18 cellular contexts compared by ENCODE assay signal in the genomic region with DNA sequence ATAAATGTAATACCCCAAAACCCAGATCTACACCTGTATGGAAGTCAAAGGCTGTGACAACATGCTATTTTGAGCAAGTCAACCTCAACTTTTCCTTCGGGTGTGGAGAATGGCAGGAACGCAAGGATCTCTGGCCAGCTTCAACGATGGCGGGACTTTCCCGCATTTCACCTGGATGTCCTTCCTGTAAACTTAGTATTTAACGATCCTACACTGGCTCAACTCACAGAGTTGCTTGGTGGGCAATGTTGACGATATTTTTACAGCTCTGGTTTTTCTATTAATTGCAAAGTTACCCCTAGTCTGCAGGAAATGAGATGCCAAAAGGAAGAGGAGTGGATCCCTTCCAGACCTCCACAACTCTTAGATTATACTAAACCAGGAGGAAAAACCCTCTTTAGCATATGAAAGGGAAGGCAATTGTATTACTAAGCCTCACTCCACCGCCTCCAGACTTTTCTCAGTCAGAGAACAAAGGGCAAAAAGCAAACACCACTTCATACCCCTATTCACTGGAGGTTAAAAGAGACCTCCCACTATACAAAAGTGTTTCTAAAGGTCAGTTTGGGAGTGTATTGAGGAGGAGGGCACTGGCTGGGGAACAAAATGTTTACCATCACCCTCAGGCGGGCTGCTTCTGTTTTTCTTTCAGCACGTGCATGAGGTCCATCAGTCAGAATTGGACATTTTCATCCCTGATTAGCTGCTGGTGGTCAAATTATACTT. TPM values are rescaled to one million over a fixed set of nuclear protein-coding genes. Genes with fewer than 3 reads are reported as not detected.
DNase-seq lines count a peak whose midpoint lies in the region; ATAC-seq and TF ChIP-seq lines count a peak whose summit lies in the region.
"Had no signal": no experiment of that assay in that cellular context is flagged by ENCODE, and none has a peak within 500 bp of the region (broad histone marks: within the 10 kb centered on the region; RNA-seq: fewer than 3 reads in every experiment).

No MANE protein-coding gene starts in this region.

- H3K27me3 ChIP-seq in mesendoderm (ENCODE audit: insufficient read depth, low read length, poor library complexity) (peaks cover 3% of the 10 kb centered on the region), Karpas-422 (ENCODE audit: low read length) (no peaks in the 10 kb centered on the region), left ventricle myocardium inferior (ENCODE audit: low read depth) (no peaks in the 10 kb centered on the region)
- H3K27me3 ChIP-seq: ascending aorta, colonic mucosa had no signal

- H3K79me2 ChIP-seq in mesendoderm (ENCODE audit: control insufficient read depth, insufficient read depth, low read length): no peaks in the 10 kb centered on the region
- H3K79me2 ChIP-seq in Karpas-422 (ENCODE audit: low read length): no peaks in the 10 kb centered on the region

- H3K23ac ChIP-seq in mesendoderm (ENCODE audit: low read length): peak overlapping the region; percentile 15

- WGBS in mesendoderm (ENCODE audit: extremely low coverage, insufficient coverage, low lambda C conversion rate): no CpG with 5 or more reads among the region's 10 CpGs

- H4K5ac ChIP-seq in mesendoderm (ENCODE audit: low read length): no peak overlapping the region

- H3K79me1 ChIP-seq in mesendoderm (ENCODE audit: low read length): no peaks in the 10 kb centered on the region

- peaks cover 26% of the 10 kb centered on the region for H3K4me1 ChIP-seq in mesendoderm (ENCODE audit: control insufficient read depth, low read depth, low read length)
- H3K4me1 ChIP-seq in Karpas-422 (ENCODE audit: low read length): no peaks in the 10 kb centered on the region
- H3K4me1 ChIP-seq in left ventricle myocardium inferior: peaks cover 6% of the 10 kb centered on the region
- H3K4me1 ChIP-seq: ascending aorta, colonic mucosa, psoas muscle had no signal

- no peak for ATAC-seq in GM21529 (IDR thresholded peaks at IDR 0.05; ENCODE audit: unreplicated experiment)
- ATAC-seq: activated CD8-positive, alpha-beta memory T cell treated with anti-CD3 and anti-CD28 coated beads, Interleukin-2, amount 10 ng/mL, durations not matched to agents 7 days and 5 days; psoas muscle had no signal

- no peak overlapping the region for H3K4me3 ChIP-seq in mesendoderm (ENCODE audit: low read length)
- no peak overlapping the region for H3K4me3 ChIP-seq in Karpas-422 (ENCODE audit: low read length)
- H3K4me3 ChIP-seq in left ventricle myocardium inferior: no peak overlapping the region
- H3K4me3 ChIP-seq: ascending aorta, colonic mucosa, psoas muscle, stomach had no signal

- peak overlapping the region; percentile 9 for H2AK5ac ChIP-seq in mesendoderm (ENCODE audit: low read length)

- H4K20me1 ChIP-seq in Karpas-422 (ENCODE audit: insufficient read depth, low read depth, low read length): no peaks in the 10 kb centered on the region

- H3K4ac ChIP-seq in mesendoderm (ENCODE audit: low read depth, low read length): no peak overlapping the region

- H2BK120ac ChIP-seq in mesendoderm (ENCODE audit: low read depth, low read length): peak overlapping the region; percentile 36

- H3K9me3 ChIP-seq in Karpas-422 (ENCODE audit: low read length) (no peaks in the 10 kb centered on the region), left ventricle myocardium inferior (replicated peaks) (peaks cover 7% of the 10 kb centered on the region)
- H3K9me3 ChIP-seq: ascending aorta, colonic mucosa, psoas muscle, stomach had no signal

- peak overlapping the region; percentile 83 for H3K56ac ChIP-seq in mesendoderm (ENCODE audit: low read length)

- TF ChIP-seq CTCF in left ventricle myocardium inferior (IDR thresholded peaks at IDR 0.05; ENCODE audit: borderline replicate concordance): no peak

- H3K18ac ChIP-seq in mesendoderm (ENCODE audit: low read length): peak overlapping the region; percentile 98

- DNase-seq in DMS153 (lab: John Stamatoyannopoulos, UW): peak; percentile 67
- peak; percentile 71 for DNase-seq in NCI-H146 treated with DMSO at 0.1 percent for 48 hours (lab: John Stamatoyannopoulos, UW; ENCODE audit: unreplicated experiment)
- DNase-seq in ecto neural progenitor cell (ENCODE audit: low spot score): peak; percentile 64
- DNase-seq in mesendoderm: peak; percentile 96
- no peak for DNase-seq in ureter (ENCODE audit: low spot score)
- no peak for DNase-seq in Karpas-422
- no peak for DNase-seq in left ventricle myocardium inferior
- DNase-seq: activated CD4-positive, CD25-positive, alpha-beta regulatory T cell treated with anti-CD3 and anti-CD28 coated beads, Interleukin-2, amount 50 U/mL, for 72 hours; activated CD8-positive, alpha-beta memory T cell treated with anti-CD3 and anti-CD28 coated beads, Interleukin-2, amount 10 ng/mL, durations not matched to agents 7 days and 5 days; activated gamma-delta T cell treated with Interleukin-2 at 50 U/mL for 16 hours; colonic mucosa; erythroblast; NCI-H1436; NK-92 treated with Interleukin-12 subunit alpha and Interleukin-12 subunit beta, amount 100 ng/mL, for 24 hours; psoas muscle; stomach had no signal

- intact Hi-C loops in left ventricle myocardium inferior (cut with micrococcal nuclease): no loop called here

- H3K27ac ChIP-seq in mesendoderm (ENCODE audit: low read depth, low read length) (peak overlapping the region; percentile 75), Karpas-422 (ENCODE audit: low read length) (no peak overlapping the region), left ventricle myocardium inferior (replicated peaks) (no peak overlapping the region)
- H3K27ac ChIP-seq: ascending aorta, colonic mucosa, psoas muscle, stomach had no signal

- H3K4me2 ChIP-seq in mesendoderm (ENCODE audit: low read length) (peak overlapping the region; percentile 48), Karpas-422 (ENCODE audit: low read depth, low read length, poor library complexity, severe bottlenecking) (no peak overlapping the region)

- peak overlapping the region; percentile 67 for H4K8ac ChIP-seq in mesendoderm (ENCODE audit: low read depth, low read length)

- H3K9me2 ChIP-seq in Karpas-422 (replicated peaks; ENCODE audit: insufficient read depth, low read length): no peaks in the 10 kb centered on the region

- H3K9ac ChIP-seq in mesendoderm (ENCODE audit: low read length) (peak overlapping the region; percentile 43), Karpas-422 (ENCODE audit: low read length) (no peak overlapping the region)

- H3K36me3 ChIP-seq in mesendoderm (ENCODE audit: control insufficient read depth, insufficient read depth, low read length) (no peaks in the 10 kb centered on the region), Karpas-422 (ENCODE audit: insufficient read depth, low read length) (no peaks in the 10 kb centered on the region), left ventricle myocardium inferior (no peaks in the 10 kb centered on the region)
- H3K36me3 ChIP-seq: ascending aorta, colonic mucosa, stomach had no signal

- no peak overlapping the region for H2AFZ ChIP-seq in Karpas-422 (ENCODE audit: low read length)

- peak overlapping the region; percentile 97 for H2BK5ac ChIP-seq in mesendoderm (ENCODE audit: low read length)

- H2BK15ac ChIP-seq in mesendoderm (replicated peaks; ENCODE audit: low read depth): no peak overlapping the region

RNA-seq across cellular contexts. Expression of a gene that starts 56.5 kb away (rescaled TPM):
- 8.4 TPM for polyA plus RNA-seq in mesendoderm (2013, experiment 1 of 2)
- 8.1 TPM for polyA plus RNA-seq in mesendoderm (2013, experiment 2 of 2)
- total RNA-seq in ureter (31.7 TPM), left ventricle myocardium inferior (30.6 TPM)
- 0.07 and 0.22 TPM in 2 replicates for total RNA-seq in Karpas-422 (2014; rRNA removed; shearing (Covaris generic); ENCODE audit: low replicate concordance)

Comparison
In these comparisons a context has a peak if more than half of its experiments do, and no peak if none do; other contexts are left out.
1. DNase-seq: peak in DMS153 (single experiment), NCI-H146 treated with DMSO at 0.1 percent for 48 hours (single experiment), ecto neural progenitor cell (single experiment) and mesendoderm (single experiment); none in ureter (single experiment), Karpas-422 (single experiment) and left ventricle myocardium inferior (single experiment).
2. RNA of a gene that starts 56.5 kb away (total RNA-seq): 31.7 TPM in ureter (single experiment) and 30.6 TPM in left ventricle myocardium inferior (single experiment); 0.07 to 0.22 TPM in Karpas-422; every median in the first group is over 10 times any median in the second.